8 cellular contexts compared by ENCODE assay signal in the genomic region with DNA sequence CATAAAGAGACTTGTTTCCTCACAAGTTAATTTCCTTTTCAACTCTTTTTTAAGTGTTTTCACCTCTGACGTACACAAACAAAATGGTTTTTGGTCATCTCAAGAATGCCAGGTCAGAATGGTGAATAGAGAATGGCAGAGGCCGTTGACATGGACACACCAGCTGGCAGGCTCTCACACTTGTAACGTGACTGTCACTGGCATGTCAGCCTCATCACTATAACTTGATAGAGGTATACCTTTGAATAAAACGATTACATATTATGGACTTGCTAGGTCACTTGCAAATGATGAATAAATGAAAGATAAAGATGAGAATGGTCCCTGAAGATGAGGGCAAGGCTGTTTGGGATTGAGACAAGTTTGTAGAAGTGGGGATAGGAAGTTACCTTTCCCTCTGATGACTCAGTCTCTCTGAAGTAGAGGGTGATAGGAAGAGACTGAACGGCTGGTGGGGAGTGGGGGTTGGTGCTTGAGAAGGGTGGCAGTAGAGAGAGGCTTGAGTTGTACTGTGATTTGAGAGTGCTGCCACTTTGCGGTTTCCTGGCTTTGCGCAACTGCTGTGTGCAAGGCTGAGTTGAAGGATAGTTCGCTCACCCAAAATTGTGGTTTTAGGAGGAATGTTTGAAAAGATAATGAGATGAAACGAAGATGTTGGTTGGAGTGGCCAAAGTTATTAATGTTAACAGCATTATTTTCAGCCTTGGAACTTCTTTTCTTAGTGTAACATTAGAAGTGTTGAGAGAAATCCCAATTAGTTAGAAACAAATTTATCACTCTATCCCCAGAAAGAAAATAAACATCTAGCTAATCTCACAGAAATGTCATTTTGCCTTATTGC. TPM values are rescaled to one million over a fixed set of nuclear protein-coding genes. Genes with fewer than 3 reads are reported as not detected.
DNase-seq lines count a peak whose midpoint lies in the region; ATAC-seq and TF ChIP-seq lines count a peak whose summit lies in the region.

No MANE protein-coding gene starts in this region.

- H3K4me3 Mint-ChIP-seq in GM23338, result no peak overlapping the region
- H3K4me3 Mint-ChIP-seq in T-cell, result peak overlapping the region in 1 of 3 donors; percentile 26

- peaks cover 30% of the 10 kb centered on the region; the same call in 2 of the 3 replicates for H3K36me3 Mint-ChIP-seq in GM23338 (ENCODE audit: low read depth)
- peaks cover 46% of the 10 kb centered on the region for H3K36me3 Mint-ChIP-seq in T-cell

- H4K20me1 ChIP-seq in GM23338 (replicated peaks; ENCODE audit: insufficient read depth), result no peaks in the 10 kb centered on the region; the same call in 1 of the 2 replicates

- H3K4me1 ChIP-seq in GM23338 (ENCODE audit: insufficient read depth), result peaks cover 7% of the 10 kb centered on the region; the same call in 1 of the 2 replicates

- peaks cover 21% of the 10 kb centered on the region; the same call in 2 of the 3 replicates for H3K4me1 Mint-ChIP-seq in GM23338
- peaks cover 44 to 52% (median 47%) of the 10 kb centered on the region in 3 donors for H3K4me1 Mint-ChIP-seq in T-cell

- H3K4me2 ChIP-seq in GM23338, result no peak overlapping the region

- H3K36me3 ChIP-seq in GM23338 (ENCODE audit: insufficient read depth), result peaks cover 15% of the 10 kb centered on the region; the same call in 1 of the 2 replicates

- DNase-seq in GM23338 (ENCODE audit: low spot score), result no peak
- peak; percentile 11 to 60 (median 42) for DNase-seq in T-cell
- DNase-seq in amniotic epithelial cell (ENCODE audit: low read depth), result peak; percentile 97
- peak; percentile 28 for DNase-seq in stimulated activated CD4-positive, alpha-beta T cell treated with anti-CD3 and anti-CD28 coated beads, Interleukin-4, amount 100 ng/mL, for 24 hours
- DNase-seq in NCI-H146 treated with DMSO at 0.1 percent for 48 hours (lab: John Stamatoyannopoulos, UW; ENCODE audit: unreplicated experiment), result no peak
- no peak for DNase-seq in NCI-H1092 (lab: John Stamatoyannopoulos, UW)

- H3K9me3 Mint-ChIP-seq in GM23338 (no peaks in the 10 kb centered on the region), T-cell (no peaks in the 10 kb centered on the region)

- H3K27me3 Mint-ChIP-seq in GM23338 (ENCODE audit: insufficient read depth, low read depth, poor library complexity), result no peaks in the 10 kb centered on the region
- no peaks in the 10 kb centered on the region for H3K27me3 Mint-ChIP-seq in T-cell

- ATAC-seq in GM23338 (peak; percentile 79), T-cell (replicated peaks in 1 of 4) (peak; percentile 97 to 99 (median 99)), HG03025 (IDR thresholded peaks at IDR 0.05; ENCODE audit: low FRiP score, unreplicated experiment) (no peak), HG02973 (IDR thresholded peaks at IDR 0.05; ENCODE audit: unreplicated experiment) (no peak)

- H3K27ac Mint-ChIP-seq in GM23338, result peak overlapping the region; percentile 3
- H3K27ac Mint-ChIP-seq in T-cell, result peak overlapping the region in 1 of 2 donors; percentile 47

- H3F3A ChIP-seq in GM23338 (replicated peaks; ENCODE audit: low read depth), result no peaks in the 10 kb centered on the region

- H3K79me2 ChIP-seq in GM23338 (replicated peaks; ENCODE audit: insufficient read depth), result peaks cover 6% of the 10 kb centered on the region

- peak overlapping the region; percentile 12; the same call in 1 of the 2 replicates for H3K27ac ChIP-seq in GM23338 (ENCODE audit: low read depth)

- TF ChIP-seq CTCF in GM23338 (conservative IDR thresholded peaks at IDR 0.05; ENCODE audit: low read depth in 2 of 2), result no peak; a peak in 1 of 4 replicates

- H2AFZ ChIP-seq in GM23338, result no peak overlapping the region

- no peak overlapping the region for H3K4me3 ChIP-seq in GM23338

- CTCF ChIA-PET in T-cell (lab: Charles Lee), result interaction anchor here (0.7 to 2.3 kb wide), 6 partner anchors 10 to 59 kb away, joined by 3 to 10 read pairs (median 6); no protein-coding TSS in a partner anchor

- no peaks in the 10 kb centered on the region for H3K9me2 ChIP-seq in GM23338 (ENCODE audit: insufficient read depth)

- no peaks in the 10 kb centered on the region for H3K27me3 ChIP-seq in GM23338 (ENCODE audit: insufficient read depth)

- POLR2A ChIA-PET in T-cell (lab: Charles Lee), result no interaction called here

TF ChIP-seq in GM23338, 12 proteins besides CTCF, POLR2A, EP300 and RAD21:
- TF ChIP-seq ETS1 (IDR thresholded peaks at IDR 0.05), result no peak

RNA-seq across cellular contexts. Expression of gene TBPL1, which starts 30.3 kb away (rescaled TPM):
- 72.9 and 94.9 TPM in 2 replicates for total RNA-seq in GM23338 (2014; rRNA removed; shearing (Covaris generic))
- polyA plus RNA-seq in GM23338 (2016; fragmentation: Nextera tagmentation; extraction: Ambion mirVana), result 139 and 144 TPM in 2 replicates
- total RNA-seq in T-cell, result 10 to 100 TPM; 27.7 to 30.5 (median 28.9) TPM

Comparison
In these comparisons a context has a peak if more than half of its experiments do, and no peak if none do; other contexts are left out.
1. ATAC-seq: peak in GM23338 (single experiment) and T-cell (4 of 4); none in HG03025 (single experiment) and HG02973 (single experiment).
2. DNase-seq: peak in T-cell (34 of 34), amniotic epithelial cell (single experiment) and stimulated activated CD4-positive, alpha-beta T cell treated with anti-CD3 and anti-CD28 coated beads, Interleukin-4, amount 100 ng/mL, for 24 hours (single experiment); none in GM23338 (single experiment), NCI-H146 treated with DMSO at 0.1 percent for 48 hours (single experiment) and NCI-H1092 (single experiment).